Comparison of ENCODE assay signal across 1 cellular context in genomic region chr3:156673732-156674045, GRCh38.
TF ChIP-seq lines count a peak whose summit lies in the region.

No MANE protein-coding gene starts in this region.

TF ChIP-seq in K562, 482 proteins besides CTCF, POLR2A, EP300 and RAD21 (continued from another document):
- TF ChIP-seq, protein P1, sequence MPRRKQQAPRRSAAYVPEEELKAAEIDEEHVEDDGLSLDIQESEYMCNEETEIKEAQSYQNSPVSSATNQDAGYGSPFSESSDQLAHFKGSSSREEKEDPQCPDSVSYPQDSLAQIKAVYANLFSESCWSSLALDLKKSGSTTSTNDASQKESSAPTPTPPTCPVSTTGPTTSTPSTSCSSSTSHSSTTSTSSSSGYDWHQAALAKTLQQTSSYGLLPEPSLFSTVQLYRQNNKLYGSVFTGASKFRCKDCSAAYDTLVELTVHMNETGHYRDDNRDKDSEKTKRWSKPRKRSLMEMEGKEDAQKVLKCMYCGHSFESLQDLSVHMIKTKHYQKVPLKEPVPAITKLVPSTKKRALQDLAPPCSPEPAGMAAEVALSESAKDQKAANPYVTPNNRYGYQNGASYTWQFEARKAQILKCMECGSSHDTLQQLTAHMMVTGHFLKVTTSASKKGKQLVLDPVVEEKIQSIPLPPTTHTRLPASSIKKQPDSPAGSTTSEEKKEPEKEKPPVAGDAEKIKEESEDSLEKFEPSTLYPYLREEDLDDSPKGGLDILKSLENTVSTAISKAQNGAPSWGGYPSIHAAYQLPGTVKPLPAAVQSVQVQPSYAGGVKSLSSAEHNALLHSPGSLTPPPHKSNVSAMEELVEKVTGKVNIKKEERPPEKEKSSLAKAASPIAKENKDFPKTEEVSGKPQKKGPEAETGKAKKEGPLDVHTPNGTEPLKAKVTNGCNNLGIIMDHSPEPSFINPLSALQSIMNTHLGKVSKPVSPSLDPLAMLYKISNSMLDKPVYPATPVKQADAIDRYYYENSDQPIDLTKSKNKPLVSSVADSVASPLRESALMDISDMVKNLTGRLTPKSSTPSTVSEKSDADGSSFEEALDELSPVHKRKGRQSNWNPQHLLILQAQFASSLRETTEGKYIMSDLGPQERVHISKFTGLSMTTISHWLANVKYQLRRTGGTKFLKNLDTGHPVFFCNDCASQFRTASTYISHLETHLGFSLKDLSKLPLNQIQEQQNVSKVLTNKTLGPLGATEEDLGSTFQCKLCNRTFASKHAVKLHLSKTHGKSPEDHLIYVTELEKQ (CRISPR knock-in tag; IDR thresholded peaks at IDR 0.05): no peak
- TF ChIP-seq SMARCA4 (IDR thresholded peaks at IDR 0.05) (0 out of 2 replicates have a peak, but pooled peaks have one; percentile 49), TRIM24 (IDR thresholded peaks at IDR 0.05) (peak; percentile 44 to 69; a peak in 1 of 4 replicates), NR1H2 (CRISPR knock-in tag; IDR thresholded peaks at IDR 0.05) (peak; percentile 92; the same call in 1 of the 2 replicates), MBD1 (CRISPR knock-in tag; IDR thresholded peaks at IDR 0.05) (peak; percentile 89; the same call in 1 of the 2 replicates), ELF2 (CRISPR knock-in tag; IDR thresholded peaks at IDR 0.05) (0 out of 2 replicates have a peak, but pooled peaks have one; percentile 56), MIER1 (IDR thresholded peaks at IDR 0.05; ENCODE audit: low read depth) (peak; percentile 64; the same call in 1 of the 2 replicates), SMARCA5 (IDR thresholded peaks at IDR 0.05) (peak; percentile 75; the same call in 1 of the 2 replicates), HNRNPLL (IDR thresholded peaks at IDR 0.05; ENCODE audit: low read depth, low read length, poor library complexity, severe bottlenecking) (peak; percentile 64), TRIM28 (IDR thresholded peaks at IDR 0.05) (peak; percentile 90; the same call in 1 of the 2 replicates)
